1 cellular context compared by ENCODE assay signal in genomic region chr1:154999651-155000474, GRCh38.
TF ChIP-seq lines count a peak whose summit lies in the region.

No MANE protein-coding gene starts in this region.

TF ChIP-seq in GM12878, 131 proteins besides CTCF, POLR2A, EP300 and RAD21 (continued from another document):
- TF ChIP-seq ZBTB33 (IDR thresholded peaks at IDR 0.05) (no peak), EZH2 (IDR thresholded peaks at IDR 0.05; ENCODE audit: borderline replicate concordance, control insufficient read depth, low read depth, low read length) (no peak), SIN3A (IDR thresholded peaks at IDR 0.05; ENCODE audit: low read depth, low read length) (0 out of 2 replicates have a peak, but pooled peaks have one; percentile 51), HDGF (IDR thresholded peaks at IDR 0.05) (no peak), RAD51 (IDR thresholded peaks at IDR 0.05) (peak; percentile 30), POLR2AphosphoS5 (IDR thresholded peaks at IDR 0.05; ENCODE audit: low read length) (no peak), USF2 (IDR thresholded peaks at IDR 0.05; ENCODE audit: borderline replicate concordance, low read depth, low read length) (peak; percentile 2; the same call in 1 of the 2 replicates), MYC (IDR thresholded peaks at IDR 0.05; ENCODE audit: insufficient read depth, insufficient read length, insufficient replicate concordance, low read length, severe bottlenecking) (peak; percentile 96), MLLT1 (IDR thresholded peaks at IDR 0.05) (0 out of 2 replicates have a peak, but pooled peaks have one; percentile 44), EED (IDR thresholded peaks at IDR 0.05; ENCODE audit: low read depth) (peak; percentile 68), CHD2 (IDR thresholded peaks at IDR 0.05; ENCODE audit: borderline replicate concordance, low read depth, low read length) (0 out of 2 replicates have a peak, but pooled peaks have one; percentile 12), CHD4 (IDR thresholded peaks at IDR 0.05) (no peak), BHLHE40 (IDR thresholded peaks at IDR 0.05; ENCODE audit: borderline replicate concordance in 1 of 2, low read depth in 2 of 2, low read length in 1 of 2) (peak; percentile 25 to 75; a peak in 3 of 4 replicates), ELK1 (IDR thresholded peaks at IDR 0.05; ENCODE audit: low read depth, low read length) (no peak), EGR1 (IDR thresholded peaks at IDR 0.05; ENCODE audit: borderline replicate concordance in 1 of 2, low read depth in 2 of 2, low read length in 2 of 2) (peak in 1 of 2 experiments; percentile 93; a peak in 2 of 3 replicates), MEF2B (IDR thresholded peaks at IDR 0.05; ENCODE audit: partially characterized antibody, poor library complexity, severe bottlenecking) (peak; percentile 51), TAF1 (IDR thresholded peaks at IDR 0.05; ENCODE audit: borderline replicate concordance, low read depth, low read length) (no peak), TBL1XR1 (IDR thresholded peaks at IDR 0.05; ENCODE audit: low read depth, low read length) (no peak), ZNF687 (IDR thresholded peaks at IDR 0.05) (peak; percentile 30; the same call in 1 of the 2 replicates), NBN (IDR thresholded peaks at IDR 0.05) (0 out of 2 replicates have a peak, but pooled peaks have one; percentile 51), PRDM15 (CRISPR knock-in tag; IDR thresholded peaks at IDR 0.05) (0 out of 2 replicates have a peak, but pooled peaks have one; percentile 59), REST (IDR thresholded peaks at IDR 0.05; ENCODE audit: low read depth, low read length) (no peak), IRF3 (IDR thresholded peaks at IDR 0.05) (no peak), USF1 (IDR thresholded peaks at IDR 0.05; ENCODE audit: borderline replicate concordance, extremely low read length, insufficient read depth, low read depth, low read length) (peak; percentile 52), SP1 (IDR thresholded peaks at IDR 0.05; ENCODE audit: low read depth, low read length) (peak; percentile 79), GABPA (IDR thresholded peaks at IDR 0.05; ENCODE audit: low read depth) (no peak), PKNOX1 (IDR thresholded peaks at IDR 0.05) (0 out of 2 replicates have a peak, but pooled peaks have one; percentile 6), TCF7 (IDR thresholded peaks at IDR 0.05; ENCODE audit: borderline replicate concordance) (no peak), DPF2 (IDR thresholded peaks at IDR 0.05) (peak; percentile 28), MTA2 (IDR thresholded peaks at IDR 0.05; ENCODE audit: low read depth) (0 out of 2 replicates have a peak, but pooled peaks have one; percentile 14)
